24 cellular contexts compared by ENCODE assay signal in the genomic region with DNA sequence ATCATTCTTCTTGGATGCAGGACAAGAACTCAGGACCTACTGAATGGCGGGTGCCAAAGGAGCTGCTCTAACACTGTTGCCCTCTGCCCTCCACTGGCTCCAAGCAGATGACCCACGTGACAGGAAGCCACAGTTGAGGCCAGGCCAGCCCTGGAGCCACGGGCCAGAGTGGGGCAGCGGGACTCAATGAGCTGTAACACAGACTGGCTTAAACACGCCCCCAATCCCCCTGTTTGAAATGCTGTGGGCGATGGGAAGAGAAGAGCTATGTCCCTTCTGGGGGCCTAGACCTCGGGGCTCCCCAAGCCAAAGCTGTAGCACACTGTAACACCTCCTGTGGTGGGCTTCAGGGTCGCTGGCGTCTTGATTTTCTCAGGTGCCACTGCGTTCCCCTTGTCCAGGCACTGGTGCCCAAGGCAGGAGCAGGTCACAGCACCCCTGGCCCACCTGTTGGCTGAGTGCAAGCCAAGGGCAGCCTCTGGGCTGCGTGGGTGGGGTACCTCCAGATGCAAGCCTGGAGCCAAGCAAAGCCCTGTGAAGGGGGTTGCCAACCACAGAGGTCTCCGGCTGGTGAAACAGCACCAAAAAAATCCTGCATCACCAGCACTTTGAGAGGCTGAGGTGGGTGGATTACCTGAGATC. TPM values are rescaled to one million over a fixed set of nuclear protein-coding genes. Genes with fewer than 3 reads are reported as not detected.
DNase-seq lines count a peak whose midpoint lies in the region; ATAC-seq, FAIRE-seq and TF ChIP-seq lines count a peak whose summit lies in the region.
"Had no signal": no experiment of that assay in that cellular context is flagged by ENCODE, and none has a peak within 500 bp of the region (broad histone marks: within the 10 kb centered on the region; RNA-seq: fewer than 3 reads in every experiment).

No MANE protein-coding gene starts in this region.

- H3K9me3 ChIP-seq in endothelial cell of umbilical vein (replicated peaks; ENCODE audit: control insufficient read depth, insufficient read depth, low read length) (no peaks in the 10 kb centered on the region), spleen (no peaks in the 10 kb centered on the region), ovary (no peaks in the 10 kb centered on the region)
- H3K9me3 ChIP-seq: Caco-2, thyroid gland had no signal

- WGBS in spleen, 5 donors, result 58 to 87% (median 74%) methylated on average over 7 to 12 of the region's 12 CpGs
- 80 to 88% (median 85%) methylated on average over 12 of the region's 12 CpGs for WGBS in ovary, 3 donors

- TF ChIP-seq CTCF in endothelial cell of umbilical vein (IDR thresholded peaks at IDR 0.05; ENCODE audit: extremely low read depth in 1 of 2, insufficient read depth in 1 of 2, low read depth in 1 of 2, low read length in 2 of 2) (no peak), spleen (IDR thresholded peaks at IDR 0.05 in 8 of 11, conservative IDR thresholded peaks at IDR 0.05 in 3 of 11) (no peak), ovary (IDR thresholded peaks at IDR 0.05) (no peak), mesothelial cell of epicardium (IDR thresholded peaks at IDR 0.05; ENCODE audit: unreplicated experiment) (no peak)

- H3K4me1 ChIP-seq in endothelial cell of umbilical vein (ENCODE audit: control insufficient read depth, extremely low read depth, insufficient read depth, low read length) (peaks cover 27% of the 10 kb centered on the region), spleen (peaks cover 0 to 22% (median 9%) of the 10 kb centered on the region in 6 donors), ovary (ENCODE audit: insufficient read depth) (no peaks in the 10 kb centered on the region)
- H3K4me1 ChIP-seq: Caco-2, neural progenitor cell, thyroid gland had no signal

- H3K27ac Mint-ChIP-seq in activated naive CD8-positive, alpha-beta T cell treated with anti-CD3 and anti-CD28 coated beads, Interleukin-2, amount 10 ng/mL, durations not matched to agents 7 days and 5 days, result no peak overlapping the region
- no peak overlapping the region for H3K27ac Mint-ChIP-seq in activated naive CD8-positive, alpha-beta T cell treated with anti-CD3 and anti-CD28 coated beads for 36 hours
- H3K27ac Mint-ChIP-seq in mesothelial cell of epicardium, result no peak overlapping the region
- H3K27ac Mint-ChIP-seq: activated CD4-positive, alpha-beta T cell treated with anti-CD3 and anti-CD28 coated beads, Interleukin-2, amount 10 ng/mL, durations not matched to agents 24 days and 14 days; activated naive CD4-positive, alpha-beta T cell treated with anti-CD3 and anti-CD28 coated beads, Interleukin-2, amount 50 U/mL, for 24 hours; activated T-helper 1 cell treated with anti-CD3 and anti-CD28 coated beads, Interleukin-12 subunit alpha, Interleukin-12 subunit beta, Interleukin-2, Interleukin-4 antibody, amounts not matched to agents 30 ng/mL and 10 ng/mL and 1 ng/mL, durations not matched to agents 14 hours and 24 hours and 36 hours; neural progenitor cell had no signal

- dilution Hi-C loops in endothelial cell of umbilical vein (cut with MboI; ENCODE audit: extremely low pct_ligation_motif_present, low sequenced_read_pairs), result no loop called here

- POLR2A ChIA-PET in activated naive CD8-positive, alpha-beta T cell treated with anti-CD3 and anti-CD28 coated beads, Interleukin-2, amount 10 ng/mL, durations not matched to agents 7 days and 5 days (lab: Charles Lee), result no interaction called here
- POLR2A ChIA-PET in endothelial cell of umbilical vein (lab: Charles Lee), result no interaction called here

- TF ChIP-seq POLR2A in endothelial cell of umbilical vein (IDR thresholded peaks at IDR 0.05; ENCODE audit: low read depth, low read length) (no peak), spleen (IDR thresholded peaks at IDR 0.05) (no peak), ovary (IDR thresholded peaks at IDR 0.05) (no peak)

- no peak for TF ChIP-seq EP300 in ovary (IDR thresholded peaks at IDR 0.05)

- H3K27ac ChIP-seq in endothelial cell of umbilical vein (ENCODE audit: insufficient read depth, low read depth, low read length) (no peak overlapping the region), spleen (no peak overlapping the region), ovary (no peak overlapping the region)
- H3K27ac ChIP-seq: neural progenitor cell, PC-9, thyroid gland had no signal

- DNase-seq in activated naive CD8-positive, alpha-beta T cell treated with anti-CD3 and anti-CD28 coated beads, Interleukin-2, amount 10 ng/mL, durations not matched to agents 7 days and 5 days, result no peak
- no peak for DNase-seq in activated naive CD8-positive, alpha-beta T cell treated with anti-CD3 and anti-CD28 coated beads for 36 hours
- DNase-seq in MV-4-11 (lab: John Stamatoyannopoulos, UW) (peak; percentile 13), endothelial cell of umbilical vein (ENCODE audit: low read depth, low spot score) (no peak), spleen (peak; percentile 73), ovary (no peak), mesothelial cell of epicardium (ENCODE audit: low spot score in 2 of 2, unreplicated experiment in 2 of 2) (no peak)
- DNase-seq: 8988T; activated CD4-positive, alpha-beta T cell treated with anti-CD3 and anti-CD28 coated beads, Interleukin-2, amount 10 ng/mL, durations not matched to agents 24 days and 14 days; Caco-2; effector CD4-positive, alpha-beta T cell; erythroblast; foreskin melanocyte; NCI-H1092 treated with DMSO at 0.1 percent for 48 hours; NCI-H2081; NCI-H446 treated with DMSO at 0.1 percent for 48 hours; PC-9; small intestine; stimulated activated naive CD4-positive, alpha-beta T cell treated with Interleukin-2 at 50 U/mL for 16 hours; thyroid gland had no signal

- peak; percentile 36 for ATAC-seq in activated naive CD8-positive, alpha-beta T cell treated with anti-CD3 and anti-CD28 coated beads, Interleukin-2, amount 10 ng/mL, durations not matched to agents 7 days and 5 days (ENCODE audit: low read depth)
- no peak for ATAC-seq in GM21723 (IDR thresholded peaks at IDR 0.05; ENCODE audit: unreplicated experiment)

- H3K79me2 ChIP-seq in endothelial cell of umbilical vein (ENCODE audit: control insufficient read depth, insufficient read depth, low read length), result no peaks in the 10 kb centered on the region

- intact Hi-C loops in endothelial cell of umbilical vein (cut with micrococcal nuclease), result no loop called here
- intact Hi-C loops in spleen (cut with DNase I; ENCODE audit: low total_unique reads), result no loop called here
- intact Hi-C loops in ovary (cut with DNase I), result no loop called here

- peaks cover 5% of the 10 kb centered on the region for H3K4me1 Mint-ChIP-seq in activated naive CD8-positive, alpha-beta T cell treated with anti-CD3 and anti-CD28 coated beads, Interleukin-2, amount 10 ng/mL, durations not matched to agents 7 days and 5 days
- peaks cover 5% of the 10 kb centered on the region for H3K4me1 Mint-ChIP-seq in activated naive CD8-positive, alpha-beta T cell treated with anti-CD3 and anti-CD28 coated beads for 36 hours
- H3K4me1 Mint-ChIP-seq in mesothelial cell of epicardium, result peaks cover 4% of the 10 kb centered on the region
- H3K4me1 Mint-ChIP-seq: neural progenitor cell had no signal

- no peaks in the 10 kb centered on the region for H3K9me1 ChIP-seq in endothelial cell of umbilical vein (replicated peaks; ENCODE audit: control insufficient read depth, extremely low read depth, insufficient read depth, low read length)

- no peak overlapping the region for H3K9ac ChIP-seq in endothelial cell of umbilical vein (replicated peaks; ENCODE audit: extremely low read depth, insufficient read depth, low read length)
- H3K9ac ChIP-seq: neural progenitor cell had no signal

- no peaks in the 10 kb centered on the region for H3K9me3 Mint-ChIP-seq in activated naive CD8-positive, alpha-beta T cell treated with anti-CD3 and anti-CD28 coated beads, Interleukin-2, amount 10 ng/mL, durations not matched to agents 7 days and 5 days
- H3K9me3 Mint-ChIP-seq in activated naive CD8-positive, alpha-beta T cell treated with anti-CD3 and anti-CD28 coated beads for 36 hours, result no peaks in the 10 kb centered on the region
- H3K9me3 Mint-ChIP-seq in mesothelial cell of epicardium, result no peaks in the 10 kb centered on the region
- H3K9me3 Mint-ChIP-seq: activated CD4-positive, alpha-beta T cell treated with anti-CD3 and anti-CD28 coated beads, Interleukin-2, amount 10 ng/mL, durations not matched to agents 24 days and 14 days; activated naive CD4-positive, alpha-beta T cell treated with anti-CD3 and anti-CD28 coated beads, Interleukin-2, amount 50 U/mL, for 24 hours; activated T-helper 1 cell treated with anti-CD3 and anti-CD28 coated beads, Interleukin-12 subunit alpha, Interleukin-12 subunit beta, Interleukin-2, Interleukin-4 antibody, amounts not matched to agents 30 ng/mL and 10 ng/mL and 1 ng/mL, durations not matched to agents 14 hours and 24 hours and 36 hours had no signal

- CTCF ChIA-PET in endothelial cell of umbilical vein (lab: Charles Lee), result no interaction called here

- no peak overlapping the region for H3K4me2 ChIP-seq in endothelial cell of umbilical vein (ENCODE audit: insufficient read depth, low read length)
- H3K4me2 ChIP-seq: neural progenitor cell, PC-9 had no signal

- no peaks in the 10 kb centered on the region for H4K20me1 ChIP-seq in endothelial cell of umbilical vein (replicated peaks; ENCODE audit: control insufficient read depth, extremely low read depth, insufficient read depth, low read length)

- H3K36me3 ChIP-seq in endothelial cell of umbilical vein (ENCODE audit: control insufficient read depth in 2 of 2, extremely low read depth in 1 of 2, insufficient read depth in 2 of 2, low read length in 2 of 2) (no peaks in the 10 kb centered on the region), spleen (no peaks in the 10 kb centered on the region), ovary (no peaks in the 10 kb centered on the region)
- H3K36me3 ChIP-seq: neural progenitor cell, thyroid gland had no signal

- peak overlapping the region; percentile 4 for H2AFZ ChIP-seq in endothelial cell of umbilical vein (ENCODE audit: low read depth, low read length)
- H2AFZ ChIP-seq: neural progenitor cell, PC-9 had no signal

- no peak overlapping the region for H3K4me3 Mint-ChIP-seq in activated naive CD8-positive, alpha-beta T cell treated with anti-CD3 and anti-CD28 coated beads, Interleukin-2, amount 10 ng/mL, durations not matched to agents 7 days and 5 days
- H3K4me3 Mint-ChIP-seq in activated naive CD8-positive, alpha-beta T cell treated with anti-CD3 and anti-CD28 coated beads for 36 hours, result no peak overlapping the region
- H3K4me3 Mint-ChIP-seq in mesothelial cell of epicardium, result no peak overlapping the region
- H3K4me3 Mint-ChIP-seq: activated CD4-positive, alpha-beta T cell treated with anti-CD3 and anti-CD28 coated beads, Interleukin-2, amount 10 ng/mL, durations not matched to agents 24 days and 14 days; activated naive CD4-positive, alpha-beta T cell treated with anti-CD3 and anti-CD28 coated beads, Interleukin-2, amount 50 U/mL, for 24 hours; activated T-helper 1 cell treated with anti-CD3 and anti-CD28 coated beads, Interleukin-12 subunit alpha, Interleukin-12 subunit beta, Interleukin-2, Interleukin-4 antibody, amounts not matched to agents 30 ng/mL and 10 ng/mL and 1 ng/mL, durations not matched to agents 14 hours and 24 hours and 36 hours; neural progenitor cell had no signal

- no TSS peak for BruUV-seq in endothelial cell of umbilical vein (replicated peaks; lab: Mats Ljungman, UMichigan)

- H3K27me3 Mint-ChIP-seq in activated naive CD8-positive, alpha-beta T cell treated with anti-CD3 and anti-CD28 coated beads, Interleukin-2, amount 10 ng/mL, durations not matched to agents 7 days and 5 days, result peaks cover 2% of the 10 kb centered on the region
- peaks cover 4% of the 10 kb centered on the region for H3K27me3 Mint-ChIP-seq in activated naive CD8-positive, alpha-beta T cell treated with anti-CD3 and anti-CD28 coated beads for 36 hours
- H3K27me3 Mint-ChIP-seq in mesothelial cell of epicardium (ENCODE audit: low read depth), result no peaks in the 10 kb centered on the region
- H3K27me3 Mint-ChIP-seq: activated CD4-positive, alpha-beta T cell treated with anti-CD3 and anti-CD28 coated beads, Interleukin-2, amount 10 ng/mL, durations not matched to agents 24 days and 14 days; activated naive CD4-positive, alpha-beta T cell treated with anti-CD3 and anti-CD28 coated beads, Interleukin-2, amount 50 U/mL, for 24 hours had no signal

- H3K36me3 Mint-ChIP-seq in activated naive CD8-positive, alpha-beta T cell treated with anti-CD3 and anti-CD28 coated beads, Interleukin-2, amount 10 ng/mL, durations not matched to agents 7 days and 5 days, result no peaks in the 10 kb centered on the region
- no peaks in the 10 kb centered on the region for H3K36me3 Mint-ChIP-seq in activated naive CD8-positive, alpha-beta T cell treated with anti-CD3 and anti-CD28 coated beads for 36 hours
- H3K36me3 Mint-ChIP-seq in mesothelial cell of epicardium, result no peaks in the 10 kb centered on the region
- H3K36me3 Mint-ChIP-seq: activated naive CD4-positive, alpha-beta T cell treated with anti-CD3 and anti-CD28 coated beads, Interleukin-2, amount 50 U/mL, for 24 hours; neural progenitor cell had no signal

- no peak overlapping the region for H3K4me3 ChIP-seq in endothelial cell of umbilical vein (replicated peaks in 1 of 3; ENCODE audit: insufficient read depth in 1 of 3, low read depth in 1 of 3, low read length in 3 of 3)
- H3K4me3 ChIP-seq in spleen, result no peak overlapping the region
- H3K4me3 ChIP-seq in ovary, result no peak overlapping the region
- H3K4me3 ChIP-seq: neural progenitor cell, PC-9, thyroid gland had no signal

- FAIRE-seq in endothelial cell of umbilical vein (lab: Jason Lieb, UNC), result no peak
- FAIRE-seq: small intestine had no signal

- H3K27me3 ChIP-seq in endothelial cell of umbilical vein (ENCODE audit: control insufficient read depth in 2 of 2, insufficient read depth in 2 of 2, low read length in 2 of 2) (no peaks in the 10 kb centered on the region), spleen (replicated peaks in 1 of 7) (no peaks in the 10 kb centered on the region), ovary (no peaks in the 10 kb centered on the region)
- H3K27me3 ChIP-seq: neural progenitor cell, thyroid gland had no signal

RNA-seq across cellular contexts. Expression of a gene that starts 18.6 kb away (rescaled TPM):
- total RNA-seq in activated naive CD8-positive, alpha-beta T cell treated with anti-CD3 and anti-CD28 coated beads, Interleukin-2, amount 10 ng/mL, durations not matched to agents 7 days and 5 days, result 100 to 1,000 TPM; 120 to 124 TPM
- total RNA-seq in activated naive CD8-positive, alpha-beta T cell treated with anti-CD3 and anti-CD28 coated beads for 36 hours, result 100 to 1,000 TPM; 116 to 122 TPM
- total RNA-seq in endothelial cell of umbilical vein, result 87.5 and 88.6 TPM in 2 replicates
- 30.6 and 37.6 TPM in 2 replicates for polyA plus RNA-seq in endothelial cell of umbilical vein
- polyA plus RNA-seq in endothelial cell of umbilical vein (2011; cell fraction: cytosol; rRNA removed), result 11.5 and 13.4 TPM in 2 replicates
- 135 and 170 TPM in 2 replicates for polyA plus RNA-seq in endothelial cell of umbilical vein (2011; cell fraction: nucleus; rRNA removed)
- polyA plus RNA-seq in endothelial cell of umbilical vein (2012), result 40.0 and 70.2 TPM in 2 replicates
- polyA minus RNA-seq in endothelial cell of umbilical vein, result 29.5 and 32.5 TPM in 2 replicates
- 11.8 TPM for polyA minus RNA-seq in endothelial cell of umbilical vein (2011; cell fraction: cytosol; rRNA and poly(A)+ RNA removed)
- 62.5 and 77.2 TPM in 2 replicates for polyA minus RNA-seq in endothelial cell of umbilical vein (2011; cell fraction: nucleus; rRNA and poly(A)+ RNA removed)
- 100 to 1,000 TPM in 4 of 7 donors, 10 to 100 TPM in 3; 35.6 to 160 (median 125) TPM for total RNA-seq in spleen
- 10 to 100 TPM; 27.7 to 95.7 (median 64.5) TPM for polyA plus RNA-seq in spleen
- 10 to 100 TPM; 20.0 to 85.5 (median 69.4) TPM for total RNA-seq in ovary
- polyA plus RNA-seq in ovary, result 10 to 100 TPM; 12.7 to 36.8 TPM
- total RNA-seq in mesothelial cell of epicardium, result 164 to 169 TPM (median 164 TPM) in 3 replicates

Comparison
In these comparisons a context has a peak if more than half of its experiments do, and no peak if none do; other contexts are left out.
1. DNase-seq: peak in MV-4-11 (single experiment) and spleen (single experiment); none in activated naive CD8-positive, alpha-beta T cell treated with anti-CD3 and anti-CD28 coated beads, Interleukin-2, amount 10 ng/mL, durations not matched to agents 7 days and 5 days (single experiment), activated naive CD8-positive, alpha-beta T cell treated with anti-CD3 and anti-CD28 coated beads for 36 hours (single experiment), endothelial cell of umbilical vein (single experiment), ovary (0 of 5) and mesothelial cell of epicardium (0 of 2).